30 cellular contexts compared by ENCODE assay signal in the genomic region with DNA sequence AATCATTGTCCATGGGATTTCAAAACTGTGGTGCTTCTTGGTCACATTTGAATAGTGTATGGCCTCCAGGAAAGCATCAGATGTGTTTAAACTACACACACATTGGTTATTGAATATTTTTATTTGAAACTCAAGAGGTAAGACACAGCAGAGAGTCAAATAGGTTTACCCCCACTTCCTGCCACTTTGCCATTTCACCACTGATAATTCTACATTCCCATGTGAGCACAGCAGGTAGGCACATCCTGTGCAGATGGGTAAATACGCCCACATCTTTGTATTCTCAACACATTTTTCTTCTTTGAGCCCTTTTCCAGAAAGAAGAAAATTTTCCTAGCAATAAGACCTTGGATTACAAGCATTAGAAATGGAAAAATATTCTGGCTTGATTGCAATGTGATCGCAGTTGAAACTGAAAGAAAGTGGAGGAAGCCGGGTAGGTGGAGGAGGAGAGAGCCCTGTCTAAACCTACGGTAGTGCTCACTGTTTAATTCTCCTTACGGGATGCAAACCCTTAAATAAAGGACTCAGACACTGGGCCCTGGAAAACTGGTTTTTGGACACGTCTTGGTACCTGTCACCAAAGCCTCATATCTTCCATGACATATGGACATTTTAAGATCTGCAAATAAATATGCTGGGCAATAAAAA.
DNase-seq lines count a peak whose midpoint lies in the region; ATAC-seq and TF ChIP-seq lines count a peak whose summit lies in the region.
"Had no signal": no experiment of that assay in that cellular context is flagged by ENCODE, and none has a peak within 500 bp of the region (broad histone marks: within the 10 kb centered on the region; RNA-seq: fewer than 3 reads in every experiment).

No MANE protein-coding gene starts in this region.

- H3K27me3 Mint-ChIP-seq in activated CD4-positive, alpha-beta T cell treated with anti-CD3 and anti-CD28 coated beads, Interleukin-2, amount 10 ng/mL, durations not matched to agents 7 days and 5 days: no peaks in the 10 kb centered on the region
- H3K27me3 Mint-ChIP-seq in CD4-positive, alpha-beta T cell: no peaks in the 10 kb centered on the region
- no peaks in the 10 kb centered on the region for H3K27me3 Mint-ChIP-seq in T-helper 2 cell treated with Interferon-gamma antibody and Interleukin-4, amounts not matched to agents 5 μg/mL and 100 μg/mL, for 36 hours (ENCODE audit: low read depth)
- no peaks in the 10 kb centered on the region for H3K27me3 Mint-ChIP-seq in activated naive CD8-positive, alpha-beta T cell treated with anti-CD3 and anti-CD28 coated beads, Interleukin-2, amount 10 ng/mL, durations not matched to agents 7 days and 5 days

- POLR2A ChIA-PET in activated CD4-positive, alpha-beta T cell treated with anti-CD3 and anti-CD28 coated beads, Interleukin-2, amount 10 ng/mL, durations not matched to agents 7 days and 5 days (lab: Charles Lee): no interaction called here
- POLR2A ChIA-PET in CD4-positive, alpha-beta T cell (lab: Charles Lee): no interaction called here
- POLR2A ChIA-PET in activated naive CD8-positive, alpha-beta T cell treated with anti-CD3 and anti-CD28 coated beads, Interleukin-2, amount 10 ng/mL, durations not matched to agents 7 days and 5 days (lab: Charles Lee): no interaction called here

- H3K27ac ChIP-seq in CD4-positive, alpha-beta T cell (ENCODE audit: low read depth, low read length): no peak overlapping the region
- H3K27ac ChIP-seq: ascending aorta, coronary artery, prostate gland, right lobe of liver, spleen, thyroid gland, vagina had no signal

- no peak for DNase-seq in activated CD4-positive, alpha-beta T cell treated with anti-CD3 and anti-CD28 coated beads, Interleukin-2, amount 10 ng/mL, durations not matched to agents 7 days and 5 days
- DNase-seq in activated CD4-positive, alpha-beta T cell treated with anti-CD3 and anti-CD28 coated beads, Interleukin-2, amount 50 U/mL, for 1 hour: no peak
- DNase-seq in CD4-positive, alpha-beta T cell: no peak
- DNase-seq in T-helper 2 cell treated with Interferon-gamma antibody and Interleukin-4, amounts not matched to agents 5 μg/mL and 100 μg/mL, for 36 hours (ENCODE audit: low spot score): no peak
- DNase-seq in activated naive CD8-positive, alpha-beta T cell treated with anti-CD3 and anti-CD28 coated beads, Interleukin-2, amount 10 ng/mL, durations not matched to agents 7 days and 5 days: no peak
- DNase-seq in GM19238 (ENCODE audit: insufficient read length, low spot score): no peak
- DNase-seq in stimulated activated CD8-positive, alpha-beta memory T cell treated with anti-CD3 and anti-CD28 coated beads, Interleukin-4, amount 100 ng/mL, for 48 hours: no peak
- DNase-seq: activated CD4-positive, alpha-beta T cell treated with anti-CD3 and anti-CD28 coated beads for 48 hours; DMS 273 treated with DMSO at 0.1 percent for 48 hours; effector memory CD8-positive, alpha-beta T cell; HCEC 1CT; Kasumi-1; NCI-H1417; NCI-H2029 treated with DMSO at 0.1 percent for 48 hours; NCI-H2227 treated with DMSO at 0.1 percent for 48 hours; NCI-H526 treated with DMSO at 0.1 percent for 48 hours; occipital lobe; right lobe of liver; spleen; stimulated activated CD4-positive, alpha-beta T cell treated with anti-CD3 and anti-CD28 coated beads, Interleukin-2, amount 100 ng/mL, for 24 hours; T-helper 9 cell; thyroid gland had no signal

- intact Hi-C loops in CD4-positive, alpha-beta T cell (cut with DNase I, micrococcal nuclease): no loop called here

- no peaks in the 10 kb centered on the region for H3K27me3 ChIP-seq in CD4-positive, alpha-beta T cell (ENCODE audit: control insufficient read depth, insufficient read depth, low read length)
- H3K27me3 ChIP-seq: ascending aorta, right lobe of liver, spleen, thyroid gland, vagina had no signal

- H3K9me3 ChIP-seq in CD4-positive, alpha-beta T cell (ENCODE audit: control insufficient read depth, low read length): no peaks in the 10 kb centered on the region
- H3K9me3 ChIP-seq: ascending aorta, prostate gland, right lobe of liver, spleen, thyroid gland, vagina had no signal

- H3K4me3 Mint-ChIP-seq in activated CD4-positive, alpha-beta T cell treated with anti-CD3 and anti-CD28 coated beads, Interleukin-2, amount 10 ng/mL, durations not matched to agents 7 days and 5 days: peak overlapping the region; percentile 41
- H3K4me3 Mint-ChIP-seq in CD4-positive, alpha-beta T cell: peak overlapping the region; percentile 83
- peak overlapping the region; percentile 67 for H3K4me3 Mint-ChIP-seq in T-helper 2 cell treated with Interferon-gamma antibody and Interleukin-4, amounts not matched to agents 5 μg/mL and 100 μg/mL, for 36 hours
- peak overlapping the region; percentile 53 for H3K4me3 Mint-ChIP-seq in activated naive CD8-positive, alpha-beta T cell treated with anti-CD3 and anti-CD28 coated beads, Interleukin-2, amount 10 ng/mL, durations not matched to agents 7 days and 5 days
- H3K4me3 Mint-ChIP-seq: natural killer cell treated with Interleukin-12 subunit alpha and Interleukin-12 subunit beta and Interleukin-15 and Interleukin-18, amount 100 ng/mL, for 72 hours had no signal

- H3K27ac Mint-ChIP-seq in activated CD4-positive, alpha-beta T cell treated with anti-CD3 and anti-CD28 coated beads, Interleukin-2, amount 10 ng/mL, durations not matched to agents 7 days and 5 days: peak overlapping the region; percentile 37
- peak overlapping the region; percentile 41 for H3K27ac Mint-ChIP-seq in CD4-positive, alpha-beta T cell
- H3K27ac Mint-ChIP-seq in T-helper 2 cell treated with Interferon-gamma antibody and Interleukin-4, amounts not matched to agents 5 μg/mL and 100 μg/mL, for 36 hours: no peak overlapping the region
- H3K27ac Mint-ChIP-seq in activated naive CD8-positive, alpha-beta T cell treated with anti-CD3 and anti-CD28 coated beads, Interleukin-2, amount 10 ng/mL, durations not matched to agents 7 days and 5 days: peak overlapping the region; percentile 19
- H3K27ac Mint-ChIP-seq: activated naive CD4-positive, alpha-beta T cell treated with anti-CD3 and anti-CD28 coated beads, Interleukin-2, amount 50 U/mL, for 72 hours; effector memory CD8-positive, alpha-beta T cell; natural killer cell treated with Interleukin-12 subunit alpha and Interleukin-12 subunit beta and Interleukin-15 and Interleukin-18, amount 100 ng/mL, for 72 hours had no signal

- H3K36me3 Mint-ChIP-seq in activated CD4-positive, alpha-beta T cell treated with anti-CD3 and anti-CD28 coated beads, Interleukin-2, amount 10 ng/mL, durations not matched to agents 7 days and 5 days (ENCODE audit: low read depth): no peaks in the 10 kb centered on the region
- H3K36me3 Mint-ChIP-seq in CD4-positive, alpha-beta T cell (ENCODE audit: low read depth): no peaks in the 10 kb centered on the region
- H3K36me3 Mint-ChIP-seq in T-helper 2 cell treated with Interferon-gamma antibody and Interleukin-4, amounts not matched to agents 5 μg/mL and 100 μg/mL, for 36 hours (ENCODE audit: low read depth): no peaks in the 10 kb centered on the region
- H3K36me3 Mint-ChIP-seq in activated naive CD8-positive, alpha-beta T cell treated with anti-CD3 and anti-CD28 coated beads, Interleukin-2, amount 10 ng/mL, durations not matched to agents 7 days and 5 days: peaks cover 7% of the 10 kb centered on the region
- H3K36me3 Mint-ChIP-seq: natural killer cell treated with Interleukin-12 subunit alpha and Interleukin-12 subunit beta and Interleukin-15 and Interleukin-18, amount 100 ng/mL, for 72 hours had no signal

- CTCF ChIA-PET in activated CD4-positive, alpha-beta T cell treated with anti-CD3 and anti-CD28 coated beads, Interleukin-2, amount 10 ng/mL, durations not matched to agents 7 days and 5 days (lab: Charles Lee): no interaction called here
- CTCF ChIA-PET in CD4-positive, alpha-beta T cell (lab: Charles Lee): no interaction called here

- no peak for TF ChIP-seq CTCF in CD4-positive, alpha-beta T cell (IDR thresholded peaks at IDR 0.05)

- peaks cover 4% of the 10 kb centered on the region for H3K9me3 Mint-ChIP-seq in activated CD4-positive, alpha-beta T cell treated with anti-CD3 and anti-CD28 coated beads, Interleukin-2, amount 10 ng/mL, durations not matched to agents 7 days and 5 days
- H3K9me3 Mint-ChIP-seq in CD4-positive, alpha-beta T cell: no peaks in the 10 kb centered on the region
- H3K9me3 Mint-ChIP-seq in T-helper 2 cell treated with Interferon-gamma antibody and Interleukin-4, amounts not matched to agents 5 μg/mL and 100 μg/mL, for 36 hours: no peaks in the 10 kb centered on the region
- peaks cover 6% of the 10 kb centered on the region for H3K9me3 Mint-ChIP-seq in activated naive CD8-positive, alpha-beta T cell treated with anti-CD3 and anti-CD28 coated beads, Interleukin-2, amount 10 ng/mL, durations not matched to agents 7 days and 5 days
- H3K9me3 Mint-ChIP-seq: effector memory CD8-positive, alpha-beta T cell; natural killer cell treated with Interleukin-12 subunit alpha and Interleukin-12 subunit beta and Interleukin-15 and Interleukin-18, amount 100 ng/mL, for 72 hours had no signal

- H3K4me1 Mint-ChIP-seq in activated CD4-positive, alpha-beta T cell treated with anti-CD3 and anti-CD28 coated beads, Interleukin-2, amount 10 ng/mL, durations not matched to agents 7 days and 5 days: peaks cover 27% of the 10 kb centered on the region
- peaks cover 28% of the 10 kb centered on the region for H3K4me1 Mint-ChIP-seq in CD4-positive, alpha-beta T cell (ENCODE audit: low read depth)
- H3K4me1 Mint-ChIP-seq in T-helper 2 cell treated with Interferon-gamma antibody and Interleukin-4, amounts not matched to agents 5 μg/mL and 100 μg/mL, for 36 hours (ENCODE audit: low read depth): peaks cover 18% of the 10 kb centered on the region
- peaks cover 20% of the 10 kb centered on the region for H3K4me1 Mint-ChIP-seq in activated naive CD8-positive, alpha-beta T cell treated with anti-CD3 and anti-CD28 coated beads, Interleukin-2, amount 10 ng/mL, durations not matched to agents 7 days and 5 days

- peak; percentile 71 for ATAC-seq in CD4-positive, alpha-beta T cell (ENCODE audit: poor library complexity)
- ATAC-seq in activated naive CD8-positive, alpha-beta T cell treated with anti-CD3 and anti-CD28 coated beads, Interleukin-2, amount 10 ng/mL, durations not matched to agents 7 days and 5 days (ENCODE audit: low read depth): peak; percentile 71
- no peak for ATAC-seq in GM19467 (IDR thresholded peaks at IDR 0.05; ENCODE audit: unreplicated experiment)
- ATAC-seq: effector memory CD8-positive, alpha-beta T cell; natural killer cell treated with Interleukin-12 subunit alpha and Interleukin-12 subunit beta and Interleukin-15 and Interleukin-18, amount 100 ng/mL, for 72 hours; right lobe of liver; Right ventricle myocardium inferior had no signal
